8 cellular contexts compared by ENCODE assay signal in the genomic region with DNA sequence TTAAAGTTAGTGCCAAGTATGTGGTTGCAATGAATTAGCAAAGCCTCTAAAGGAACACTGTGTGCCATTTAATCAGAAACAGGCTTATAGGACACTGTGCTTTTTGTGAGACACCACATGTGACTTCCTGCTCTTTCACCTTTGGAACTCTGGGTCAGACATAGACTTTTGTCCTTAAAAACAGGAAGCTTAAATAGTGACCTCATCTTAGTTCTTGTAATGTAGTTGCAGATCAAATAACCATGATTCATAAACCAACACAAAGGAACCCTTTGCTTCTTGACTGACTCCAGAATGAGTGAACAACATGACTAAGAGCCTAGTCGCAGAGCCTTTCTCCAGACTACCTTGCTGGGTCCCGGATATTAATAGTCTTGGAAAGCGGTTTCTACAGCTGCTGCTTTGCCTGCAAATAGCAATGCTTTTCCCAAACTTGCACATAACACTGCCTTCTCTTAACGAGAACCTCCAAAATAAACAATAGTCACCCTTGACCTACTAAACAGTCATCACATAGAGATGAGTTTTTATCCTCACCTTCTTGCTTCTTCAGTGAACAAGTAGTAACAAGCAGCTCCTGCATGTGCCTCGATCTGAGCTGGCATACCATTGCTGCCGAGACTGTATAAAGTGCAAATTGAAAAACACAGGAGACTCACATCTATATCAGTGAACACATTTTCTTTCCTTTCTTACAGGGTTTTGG.
A peak's percentile ranks its signal among the peaks of the same experiment; 100 is the strongest.
DNase-seq lines count a peak whose midpoint lies in the region; ATAC-seq, FAIRE-seq and TF ChIP-seq lines count a peak whose summit lies in the region.
"Not testable (repeated sequence)": the region's sequence is repeated elsewhere in the genome, so short reads cannot be mapped to it uniquely, and the experiment has no call there.

No MANE protein-coding gene starts in this region.

- H3F3A ChIP-seq in Loucy (ENCODE audit: low read depth): not testable (repeated sequence)

- not testable (repeated sequence) for TF ChIP-seq POLR2A in esophagus muscularis mucosa (IDR thresholded peaks at IDR 0.05; ENCODE audit: low read depth); suprapubic skin (IDR thresholded peaks at IDR 0.05)

- not testable (repeated sequence) for TF ChIP-seq EP300 in esophagus muscularis mucosa (IDR thresholded peaks at IDR 0.05); suprapubic skin (IDR thresholded peaks at IDR 0.05)

- not testable (repeated sequence) for H3K79me2 ChIP-seq in Loucy (ENCODE audit: insufficient read depth, low read length); keratinocyte (ENCODE audit: control insufficient read depth, insufficient read depth, low read length); parathyroid adenoma

- H3K4me2 ChIP-seq in Loucy (ENCODE audit: low read depth, low read length, poor library complexity, severe bottlenecking) (peak overlapping the region; percentile 14), keratinocyte (ENCODE audit: control insufficient read depth, extremely low read depth, insufficient read depth, low read depth, low read length) (peak overlapping the region; percentile 31)
- not testable (repeated sequence) for H3K4me2 ChIP-seq in parathyroid adenoma (ENCODE audit: low read length)

- ATAC-seq in CD4-positive, CD25-positive, alpha-beta regulatory T cell (ENCODE audit: low read depth in 2 of 2): not testable (repeated sequence)

- H3K9me1 ChIP-seq in keratinocyte (ENCODE audit: control insufficient read depth, extremely low read depth, insufficient read depth, low read length): not testable (repeated sequence)

- FAIRE-seq in keratinocyte (lab: Jason Lieb, UNC): not testable (repeated sequence)

- H3K36me3 ChIP-seq in CD4-positive, CD25-positive, alpha-beta regulatory T cell (ENCODE audit: control insufficient read depth, insufficient read depth, low read length); Loucy (ENCODE audit: insufficient read depth, low read length); esophagus muscularis mucosa; keratinocyte (ENCODE audit: control insufficient read depth in 2 of 2, extremely low read depth in 1 of 2, insufficient read depth in 2 of 2, low read length in 2 of 2); parathyroid adenoma (ENCODE audit: control insufficient read depth, insufficient read depth, low read length); suprapubic skin: not testable (repeated sequence)

- peak overlapping the region in 1 of 4 donors; percentile 71 for H3K4me3 Mint-ChIP-seq in CD4-positive, CD25-positive, alpha-beta regulatory T cell
- peak overlapping the region; percentile 32 for H3K4me3 Mint-ChIP-seq in activated CD4-positive, alpha-beta T cell treated with anti-CD3 and anti-CD28 coated beads, Interleukin-2, amount 10 ng/mL, durations not matched to agents 24 days and 14 days

- H3K9ac ChIP-seq in Loucy (ENCODE audit: low read depth, low read length, poor library complexity, severe bottlenecking) (peak overlapping the region; percentile 39), keratinocyte (ENCODE audit: control insufficient read depth, extremely low read depth, insufficient read depth, low read length) (peak overlapping the region; percentile 62)
- H3K9ac ChIP-seq in parathyroid adenoma: not testable (repeated sequence)

- not testable (repeated sequence) for H3K27ac ChIP-seq in CD4-positive, CD25-positive, alpha-beta regulatory T cell (ENCODE audit: insufficient read depth, low read length, poor library complexity, severe bottlenecking)
- H3K27ac ChIP-seq in esophagus muscularis mucosa (replicated peaks in 1 of 4) (peak overlapping the region; percentile 59 to 73 (median 64)), keratinocyte (ENCODE audit: control insufficient read depth, insufficient read depth, low read length) (peak overlapping the region; percentile 72), parathyroid adenoma (peak overlapping the region; percentile 47), suprapubic skin (peak overlapping the region; percentile 70)

- H3K9me3 ChIP-seq in CD4-positive, CD25-positive, alpha-beta regulatory T cell (ENCODE audit: control insufficient read depth in 2 of 2, low read length in 2 of 2); Loucy (ENCODE audit: insufficient read depth, low read depth, low read length); esophagus muscularis mucosa; keratinocyte (ENCODE audit: control insufficient read depth, low read depth, low read length); parathyroid adenoma (ENCODE audit: control insufficient read depth, low read length); suprapubic skin: not testable (repeated sequence)

- H3K4me1 ChIP-seq in CD4-positive, CD25-positive, alpha-beta regulatory T cell (ENCODE audit: control insufficient read depth, insufficient read depth, low read length, poor library complexity, severe bottlenecking); Loucy (ENCODE audit: insufficient read depth, low read length, poor library complexity, severe bottlenecking); esophagus muscularis mucosa; keratinocyte (ENCODE audit: control insufficient read depth, extremely low read depth, insufficient read depth, low read length); parathyroid adenoma; suprapubic skin: not testable (repeated sequence)

- dilution Hi-C loops in keratinocyte (cut with MboI; ENCODE audit: extremely low pct_ligation_motif_present, low sequenced_read_pairs): not testable (repeated sequence)

- not testable (repeated sequence) for H3K4me1 Mint-ChIP-seq in CD4-positive, CD25-positive, alpha-beta regulatory T cell; activated CD4-positive, alpha-beta T cell treated with anti-CD3 and anti-CD28 coated beads, Interleukin-2, amount 10 ng/mL, durations not matched to agents 24 days and 14 days

- intact Hi-C loops in activated CD4-positive, alpha-beta T cell treated with anti-CD3 and anti-CD28 coated beads, Interleukin-2, amount 10 ng/mL, durations not matched to agents 24 days and 14 days (cut with micrococcal nuclease); esophagus muscularis mucosa (cut with DNase I): not testable (repeated sequence)

- 72% methylated on average over 5 of the region's 6 CpGs for WGBS in esophagus muscularis mucosa
- WGBS in suprapubic skin: 28% methylated on average over 6 of the region's 6 CpGs

- not testable (repeated sequence) for H2AFZ ChIP-seq in Loucy (ENCODE audit: low read length); keratinocyte (ENCODE audit: control insufficient read depth, low read length); parathyroid adenoma

- not testable (repeated sequence) for H3K9me2 ChIP-seq in Loucy (replicated peaks; ENCODE audit: low read depth, low read length)

- not testable (repeated sequence) for H3K27me3 Mint-ChIP-seq in CD4-positive, CD25-positive, alpha-beta regulatory T cell; activated CD4-positive, alpha-beta T cell treated with anti-CD3 and anti-CD28 coated beads, Interleukin-2, amount 10 ng/mL, durations not matched to agents 24 days and 14 days

- H4K20me1 ChIP-seq in Loucy (ENCODE audit: insufficient read depth, low read length, poor library complexity, severe bottlenecking); keratinocyte (ENCODE audit: control insufficient read depth, extremely low read depth, insufficient read depth, low read length): not testable (repeated sequence)

- peak overlapping the region; percentile 48 to 61 (median 56) for H3K27ac Mint-ChIP-seq in CD4-positive, CD25-positive, alpha-beta regulatory T cell
- H3K27ac Mint-ChIP-seq in activated CD4-positive, alpha-beta T cell treated with anti-CD3 and anti-CD28 coated beads, Interleukin-2, amount 10 ng/mL, durations not matched to agents 24 days and 14 days: peak overlapping the region; percentile 79

- H3K9me3 Mint-ChIP-seq in CD4-positive, CD25-positive, alpha-beta regulatory T cell; activated CD4-positive, alpha-beta T cell treated with anti-CD3 and anti-CD28 coated beads, Interleukin-2, amount 10 ng/mL, durations not matched to agents 24 days and 14 days: not testable (repeated sequence)

- not testable (repeated sequence) for H3K27me3 ChIP-seq in CD4-positive, CD25-positive, alpha-beta regulatory T cell (ENCODE audit: control insufficient read depth, insufficient read depth, low read length); Loucy (ENCODE audit: insufficient read depth, low read length, poor library complexity, severe bottlenecking); esophagus muscularis mucosa; keratinocyte (ENCODE audit: control insufficient read depth, extremely low read depth, insufficient read depth, low read length); parathyroid adenoma (ENCODE audit: control insufficient read depth, insufficient read depth, low read length); suprapubic skin

- not testable (repeated sequence) for TF ChIP-seq CTCF in Loucy (conservative IDR thresholded peaks at IDR 0.05; ENCODE audit: low read length); esophagus muscularis mucosa (IDR thresholded peaks at IDR 0.05); keratinocyte (optimal IDR thresholded peaks at IDR 0.05 in 1 of 3, IDR thresholded peaks at IDR 0.05 in 1 of 3, conservative IDR thresholded peaks at IDR 0.05 in 1 of 3; ENCODE audit: extremely low read depth in 1 of 3, insufficient read depth in 2 of 3, low read length in 3 of 3); parathyroid adenoma (IDR thresholded peaks at IDR 0.05); suprapubic skin (IDR thresholded peaks at IDR 0.05)

- not testable (repeated sequence) for H3K36me3 Mint-ChIP-seq in CD4-positive, CD25-positive, alpha-beta regulatory T cell; activated CD4-positive, alpha-beta T cell treated with anti-CD3 and anti-CD28 coated beads, Interleukin-2, amount 10 ng/mL, durations not matched to agents 24 days and 14 days (ENCODE audit: low read depth)

- peak in 2 of 3 donors; percentile 4 to 36 for DNase-seq in CD4-positive, CD25-positive, alpha-beta regulatory T cell
- peak; percentile 60 for DNase-seq in activated CD4-positive, alpha-beta T cell treated with anti-CD3 and anti-CD28 coated beads, Interleukin-2, amount 10 ng/mL, durations not matched to agents 24 days and 14 days
- DNase-seq in astrocyte of the hippocampus (ENCODE audit: low read depth, low spot score): peak; percentile 50
- DNase-seq in esophagus muscularis mucosa (ENCODE audit: extremely low spot score); suprapubic skin (ENCODE audit: low spot score in 2 of 2): not testable (repeated sequence)
- DNase-seq in keratinocyte (ENCODE audit: low read depth, low spot score): peak; percentile 57

- peak overlapping the region; percentile 35 for H3K4me3 ChIP-seq in CD4-positive, CD25-positive, alpha-beta regulatory T cell (ENCODE audit: low read depth, low read length)
- not testable (repeated sequence) for H3K4me3 ChIP-seq in Loucy (ENCODE audit: low read length, poor library complexity, severe bottlenecking); esophagus muscularis mucosa; keratinocyte (ENCODE audit: control insufficient read depth in 2 of 3, extremely low read depth in 1 of 3, insufficient read depth in 2 of 3, low read depth in 1 of 3, low read length in 3 of 3); parathyroid adenoma (ENCODE audit: low read depth, low read length); suprapubic skin
